In genomic region chr4:175827510-175827909, GRCh38 we compare ENCODE assay signal across 33 cellular contexts. TPM values are rescaled to one million over a fixed set of nuclear protein-coding genes. Genes with fewer than 3 reads are reported as not detected.
"Had no signal": no experiment of that assay in that cellular context is flagged by ENCODE, and none has a peak within 500 bp of the region (broad histone marks: within the 10 kb centered on the region; RNA-seq: fewer than 3 reads in every experiment).

No MANE protein-coding gene starts in this region.

- DNase-seq: activated CD4-positive, alpha-beta memory T cell treated with anti-CD3 and anti-CD28 coated beads, Interleukin-2, amount 10 ng/mL, durations not matched to agents 7 days and 5 days; activated CD4-positive, alpha-beta T cell treated with anti-CD3 and anti-CD28 coated beads for 1 hour; activated CD4-positive, alpha-beta T cell treated with anti-CD3 and anti-CD28 coated beads for 48 hours; activated CD4-positive, CD25-positive, alpha-beta regulatory T cell; activated CD8-positive, alpha-beta memory T cell treated with anti-CD3 and anti-CD28 coated beads for 24 hours; activated CD8-positive, alpha-beta memory T cell treated with anti-CD3 and anti-CD28 coated beads, Interleukin-2, amount 10 ng/mL, durations not matched to agents 7 days and 5 days; activated CD8-positive, alpha-beta memory T cell treated with anti-CD3 and anti-CD28 coated beads, Interleukin-2, amount 50 U/mL, for 48 hours; activated effector memory CD4-positive, alpha-beta T cell treated with Interleukin-2 at 50 U/mL for 16 hours; activated naive CD4-positive, alpha-beta T cell treated with anti-CD3 and anti-CD28 coated beads, Interleukin-2, amount 10 ng/mL, durations not matched to agents 7 days and 5 days; activated naive CD8-positive, alpha-beta T cell treated with anti-CD3 and anti-CD28 coated beads for 36 hours; activated T-cell treated with anti-CD3 and anti-CD28 coated beads, Interleukin-2, amount 50 U/mL, for 48 hours; amniotic stem cell; aorta; cerebellar nuclear complex; NCI-H1092 treated with DMSO at 0.1 percent for 48 hours; NCI-H1417; NCI-H146; NCI-H187; NCI-H2029 treated with DMSO at 0.1 percent for 48 hours; NCI-H2107; NCI-H2171; NCI-H524; NK-92 treated with Interleukin-12 subunit alpha and Interleukin-12 subunit beta, amount 100 ng/mL, for 24 hours; PC-9; SIG-M5; SW 1271; T-helper 1 cell; T-helper 2 cell; T-helper 9 cell; WERI-Rb-1 had no signal

- ATAC-seq: activated CD8-positive, alpha-beta memory T cell treated with anti-CD3 and anti-CD28 coated beads, Interleukin-2, amount 10 ng/mL, durations not matched to agents 7 days and 5 days; K562; Right ventricle myocardium inferior had no signal

- H3K27ac ChIP-seq: PC-9, RWPE1, WERI-Rb-1 had no signal

RNA-seq across cellular contexts. Expression of gene GPM6A, which starts 15.4 kb away (rescaled TPM):
- total RNA-seq: activated CD4-positive, alpha-beta memory T cell treated with anti-CD3 and anti-CD28 coated beads, Interleukin-2, amount 10 ng/mL, durations not matched to agents 7 days and 5 days; activated CD8-positive, alpha-beta memory T cell treated with anti-CD3 and anti-CD28 coated beads, Interleukin-2, amount 10 ng/mL, durations not matched to agents 7 days and 5 days; activated naive CD8-positive, alpha-beta T cell treated with anti-CD3 and anti-CD28 coated beads for 36 hours; K562 had no signal
- polyA plus RNA-seq: aorta, K562 had no signal
